ENCODE assay signal across 1 cellular context in genomic region chr1:78114034-78114956, GRCh38.
TF ChIP-seq lines count a peak whose summit lies in the region.

No MANE protein-coding gene starts in this region.

TF ChIP-seq in HEK293, 187 proteins besides CTCF, POLR2A, EP300 and RAD21 (continued from another document):
- TF ChIP-seq HOXC10 (CRISPR knock-in tag; IDR thresholded peaks at IDR 0.05) (no peak), TSHZ1 (tag by site-specific recombination; IDR thresholded peaks at IDR 0.05; ENCODE audit: borderline replicate concordance) (0 out of 2 replicates have a peak, but pooled peaks have one; percentile 7), ZNF664 (tag by site-specific recombination; IDR thresholded peaks at IDR 0.05) (no peak), SP2 (tag by site-specific recombination; IDR thresholded peaks at IDR 0.05) (peak; percentile 24; the same call in 1 of the 2 replicates), ZNF530 (tag by site-specific recombination; IDR thresholded peaks at IDR 0.05; ENCODE audit: low read depth) (no peak), ZNF654 (tag by site-specific recombination; IDR thresholded peaks at IDR 0.05; ENCODE audit: low read depth) (peak; percentile 91), ZNF48 (tag by site-specific recombination; IDR thresholded peaks at IDR 0.05) (no peak), ZNF221 (tag by site-specific recombination; IDR thresholded peaks at IDR 0.05; ENCODE audit: borderline replicate concordance) (no peak), ZNF2 (tag by site-specific recombination; IDR thresholded peaks at IDR 0.05) (peak; percentile 86), ZNF473 (tag by site-specific recombination; IDR thresholded peaks at IDR 0.05) (no peak), OSR2 (tag by site-specific recombination; IDR thresholded peaks at IDR 0.05) (peak; percentile 46; the same call in 1 of the 2 replicates), ZNF660 (tag by site-specific recombination; IDR thresholded peaks at IDR 0.05) (0 out of 2 replicates have a peak, but pooled peaks have one; percentile 61), KLF7 (tag by site-specific recombination; IDR thresholded peaks at IDR 0.05; ENCODE audit: borderline replicate concordance) (no peak), KLF16 (tag by site-specific recombination; IDR thresholded peaks at IDR 0.05) (no peak), ZNF404 (tag by site-specific recombination; IDR thresholded peaks at IDR 0.05) (no peak), ZBTB48 (tag by site-specific recombination; IDR thresholded peaks at IDR 0.05) (0 out of 2 replicates have a peak, but pooled peaks have one; percentile 26), ZBTB17 (tag by site-specific recombination; IDR thresholded peaks at IDR 0.05) (peak; percentile 61), GLI2 (tag by site-specific recombination; IDR thresholded peaks at IDR 0.05; ENCODE audit: borderline replicate concordance, low read depth) (no peak), ZNF114 (tag by site-specific recombination; IDR thresholded peaks at IDR 0.05) (no peak), ZNF521 (tag by site-specific recombination; IDR thresholded peaks at IDR 0.05) (no peak), ZNF629 (tag by site-specific recombination; IDR thresholded peaks at IDR 0.05) (no peak), ZEB2 (tag by site-specific recombination; IDR thresholded peaks at IDR 0.05) (no peak), ZNF791 (tag by site-specific recombination; IDR thresholded peaks at IDR 0.05) (no peak), ZNF302 (tag by site-specific recombination; IDR thresholded peaks at IDR 0.05; ENCODE audit: low read depth) (no peak), ZNF501 (tag by site-specific recombination; IDR thresholded peaks at IDR 0.05) (no peak), ZNF548 (tag by site-specific recombination; IDR thresholded peaks at IDR 0.05) (no peak)
- TF ChIP-seq, protein P1, sequence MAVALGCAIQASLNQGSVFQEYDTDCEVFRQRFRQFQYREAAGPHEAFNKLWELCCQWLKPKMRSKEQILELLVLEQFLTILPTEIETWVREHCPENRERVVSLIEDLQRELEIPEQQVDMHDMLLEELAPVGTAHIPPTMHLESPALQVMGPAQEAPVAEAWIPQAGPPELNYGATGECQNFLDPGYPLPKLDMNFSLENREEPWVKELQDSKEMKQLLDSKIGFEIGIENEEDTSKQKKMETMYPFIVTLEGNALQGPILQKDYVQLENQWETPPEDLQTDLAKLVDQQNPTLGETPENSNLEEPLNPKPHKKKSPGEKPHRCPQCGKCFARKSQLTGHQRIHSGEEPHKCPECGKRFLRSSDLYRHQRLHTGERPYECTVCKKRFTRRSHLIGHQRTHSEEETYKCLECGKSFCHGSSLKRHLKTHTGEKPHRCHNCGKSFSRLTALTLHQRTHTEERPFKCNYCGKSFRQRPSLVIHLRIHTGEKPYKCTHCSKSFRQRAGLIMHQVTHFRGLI (tag by site-specific recombination; IDR thresholded peaks at IDR 0.05) = peak; percentile 57; the same call in 1 of the 2 replicates
